ENCODE assay signal across 8 cellular contexts in the genomic region with DNA sequence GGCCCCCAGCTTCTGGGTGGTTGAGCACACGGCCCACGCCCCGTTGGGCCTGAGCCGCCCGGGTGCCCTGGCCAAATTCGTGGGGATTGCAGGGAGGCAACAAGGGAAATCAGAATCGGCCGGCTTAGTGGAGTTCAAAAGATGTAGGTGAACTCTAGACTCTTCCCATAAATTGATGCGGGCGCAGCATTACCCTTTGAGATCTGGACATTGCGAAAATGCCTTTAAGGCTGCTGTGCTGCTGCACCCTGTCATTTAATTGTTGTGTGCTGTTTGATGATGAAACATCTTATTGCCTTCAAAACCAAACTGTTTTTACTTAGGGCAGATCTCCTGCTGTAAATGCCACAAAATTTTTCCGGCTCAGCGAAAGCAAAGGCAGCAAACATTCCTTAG. TPM values are rescaled to one million over a fixed set of nuclear protein-coding genes. Genes with fewer than 3 reads are reported as not detected.
A peak's percentile ranks its signal among the peaks of the same experiment; 100 is the strongest.
DNase-seq lines count a peak whose midpoint lies in the region; FAIRE-seq and TF ChIP-seq lines count a peak whose summit lies in the region.

No MANE protein-coding gene starts in this region.

- peaks cover 21 to 38% (median 24%) of the 10 kb centered on the region in 3 donors for H3K4me1 Mint-ChIP-seq in CD8-positive, alpha-beta memory T cell

- FAIRE-seq in D721Med (lab: Jason Lieb, UNC), result no peak

- H3K79me2 ChIP-seq in Loucy (ENCODE audit: insufficient read depth, low read length), result 0 out of 2 replicates have a peak, but pooled peaks cover 7% of the 10 kb centered on the region

- CTCF ChIA-PET in CD8-positive, alpha-beta memory T cell (lab: Charles Lee), result no interaction called here

- TF ChIP-seq CTCF in Loucy (conservative IDR thresholded peaks at IDR 0.05; ENCODE audit: low read length) (no peak), choroid plexus epithelial cell (conservative IDR thresholded peaks at IDR 0.05; ENCODE audit: low read depth, low read length) (no peak), D721Med (IDR thresholded peaks at IDR 0.05; ENCODE audit: insufficient read depth, missing control alignments) (no peak)

- H3K4me2 ChIP-seq in Loucy (ENCODE audit: low read depth, low read length, poor library complexity, severe bottlenecking), result peak overlapping the region; percentile 66

- no peaks in the 10 kb centered on the region for H3K27me3 ChIP-seq in CD8-positive, alpha-beta memory T cell (ENCODE audit: insufficient read depth, low read length, poor library complexity, severe bottlenecking)
- no peaks in the 10 kb centered on the region for H3K27me3 ChIP-seq in Loucy (ENCODE audit: insufficient read depth, low read length, poor library complexity, severe bottlenecking)
- H3K27me3 ChIP-seq in mucosa of stomach (ENCODE audit: control insufficient read depth, insufficient read depth, low read length), result peaks cover 9% of the 10 kb centered on the region

- H3K4me3 Mint-ChIP-seq in CD8-positive, alpha-beta memory T cell, result peak overlapping the region; percentile 70 to 89 (median 83)

- peak overlapping the region in 3 of 8 donors; percentile 42 to 55 (median 50) for H3K27ac Mint-ChIP-seq in CD8-positive, alpha-beta memory T cell

- no peaks in the 10 kb centered on the region for H3K36me3 ChIP-seq in CD8-positive, alpha-beta memory T cell (ENCODE audit: insufficient read depth, low read length)
- H3K36me3 ChIP-seq in Loucy (ENCODE audit: insufficient read depth, low read length) (no peaks in the 10 kb centered on the region), mucosa of stomach (ENCODE audit: control insufficient read depth, insufficient read depth, low read length) (no peaks in the 10 kb centered on the region)

- no peaks in the 10 kb centered on the region for H3K27me3 Mint-ChIP-seq in CD8-positive, alpha-beta memory T cell

- H4K20me1 ChIP-seq in Loucy (ENCODE audit: insufficient read depth, low read length, poor library complexity, severe bottlenecking), result no peaks in the 10 kb centered on the region

- DNase-seq in CD8-positive, alpha-beta memory T cell, result no peak
- DNase-seq in choroid plexus epithelial cell (ENCODE audit: low read depth), result peak; percentile 61
- DNase-seq in putamen (ENCODE audit: low spot score), result no peak
- DNase-seq in D721Med (ENCODE audit: insufficient read length, low spot score), result no peak
- no peak for DNase-seq in NCI-H2107 (lab: John Stamatoyannopoulos, UW)
- DNase-seq in LoVo (ENCODE audit: low spot score), result no peak

- H3K4me3 ChIP-seq in CD8-positive, alpha-beta memory T cell (ENCODE audit: low read length), result peak overlapping the region; percentile 47
- H3K4me3 ChIP-seq in Loucy (ENCODE audit: low read length, poor library complexity, severe bottlenecking) (peak overlapping the region; percentile 77), choroid plexus epithelial cell (ENCODE audit: low read depth, low read length) (peak overlapping the region; percentile 76), mucosa of stomach (ENCODE audit: low read length) (no peak overlapping the region)

- H3K9me2 ChIP-seq in Loucy (replicated peaks; ENCODE audit: low read depth, low read length), result no peaks in the 10 kb centered on the region

- no peaks in the 10 kb centered on the region for H3K9me3 ChIP-seq in CD8-positive, alpha-beta memory T cell (ENCODE audit: low read length)
- H3K9me3 ChIP-seq in Loucy (ENCODE audit: insufficient read depth, low read depth, low read length) (no peaks in the 10 kb centered on the region), mucosa of stomach (ENCODE audit: control insufficient read depth, low read length) (no peaks in the 10 kb centered on the region)

- peaks cover 0 to 2% (median 0%) of the 10 kb centered on the region in 5 donors for H3K9me3 Mint-ChIP-seq in CD8-positive, alpha-beta memory T cell

- peak overlapping the region; percentile 67 for H3K27ac ChIP-seq in CD8-positive, alpha-beta memory T cell (ENCODE audit: low read depth, low read length)

- peak overlapping the region; percentile 5 for H3K9ac ChIP-seq in Loucy (ENCODE audit: low read depth, low read length, poor library complexity, severe bottlenecking)
- H3K9ac ChIP-seq in mucosa of stomach (ENCODE audit: low read length), result peak overlapping the region; percentile 22

- POLR2A ChIA-PET in CD8-positive, alpha-beta memory T cell (lab: Charles Lee), result no interaction called here

- peak overlapping the region; percentile 80 for H2AFZ ChIP-seq in Loucy (ENCODE audit: low read length)

- H3K36me3 Mint-ChIP-seq in CD8-positive, alpha-beta memory T cell, result no peaks in the 10 kb centered on the region

- H3K4me1 ChIP-seq in CD8-positive, alpha-beta memory T cell (ENCODE audit: insufficient read depth, low read length), result peaks cover 10% of the 10 kb centered on the region
- H3K4me1 ChIP-seq in Loucy (ENCODE audit: insufficient read depth, low read length, poor library complexity, severe bottlenecking) (peaks cover 40% of the 10 kb centered on the region), mucosa of stomach (ENCODE audit: control insufficient read depth, insufficient read depth, low read length) (no peaks in the 10 kb centered on the region)

- H3F3A ChIP-seq in Loucy (ENCODE audit: low read depth), result no peaks in the 10 kb centered on the region; the same call in 1 of the 2 replicates

RNA-seq across cellular contexts. Expression of a gene that starts 0.4 kb away (rescaled TPM):
- total RNA-seq in CD8-positive, alpha-beta memory T cell, result 10 to 100 TPM; 12.8 to 13.0 TPM
- 14.7 TPM for polyA plus RNA-seq in CD8-positive, alpha-beta memory T cell

RNA-seq across cellular contexts. Expression of a gene that starts 28.8 kb away (rescaled TPM):
- total RNA-seq in CD8-positive, alpha-beta memory T cell, result not detected
- not detected for polyA plus RNA-seq in CD8-positive, alpha-beta memory T cell

RNA-seq across cellular contexts. Expression of a gene that starts 43.0 kb away (rescaled TPM):
- 100 to 1,000 TPM; 214 to 219 TPM for total RNA-seq in CD8-positive, alpha-beta memory T cell
- polyA plus RNA-seq in CD8-positive, alpha-beta memory T cell, result 43.6 TPM

RNA-seq across cellular contexts. Expression of a gene that starts 54.8 kb away (rescaled TPM):
- total RNA-seq in CD8-positive, alpha-beta memory T cell, result 1 to 10 TPM; 6.2 to 6.7 TPM
- polyA plus RNA-seq in CD8-positive, alpha-beta memory T cell, result 11.9 TPM
